In genomic region chr2:203965190-203965589, GRCh38 we compare ENCODE assay signal across 6 cellular contexts. TPM values are rescaled to one million over a fixed set of nuclear protein-coding genes. Genes with fewer than 3 reads are reported as not detected.
"Had no signal": no experiment of that assay in that cellular context is flagged by ENCODE, and none has a peak within 500 bp of the region (broad histone marks: within the 10 kb centered on the region; RNA-seq: fewer than 3 reads in every experiment).

No MANE protein-coding gene starts in this region.

RNA-seq across cellular contexts. Expression of gene ICOS, which starts 28.6 kb away (rescaled TPM):
- total RNA-seq: HT-29, LHCN-M2, MCF 10A, OCI-LY7, PC-3, SJCRH30 had no signal
